Comparison of ENCODE assay signal across 13 cellular contexts in the genomic region with DNA sequence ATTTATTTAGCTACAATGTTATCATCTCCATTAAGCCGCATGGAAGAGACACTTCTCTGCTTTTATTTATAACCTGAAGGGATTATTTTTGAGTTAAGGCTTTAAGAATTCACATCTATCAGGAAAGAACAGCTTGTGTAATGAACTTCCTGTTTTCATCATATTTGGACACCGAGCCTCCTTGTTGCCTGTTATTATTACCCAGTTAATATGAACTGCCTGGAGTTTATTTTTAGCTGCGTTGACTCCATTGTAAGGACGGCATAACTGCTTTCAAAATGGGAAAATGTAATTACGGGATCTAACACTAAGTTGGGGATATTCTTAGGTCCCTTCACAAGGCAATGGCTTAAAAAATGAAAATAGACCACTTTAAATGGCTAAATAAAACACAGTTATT.
DNase-seq lines count a peak whose midpoint lies in the region; ATAC-seq, FAIRE-seq and TF ChIP-seq lines count a peak whose summit lies in the region.
"Had no signal": no experiment of that assay in that cellular context is flagged by ENCODE, and none has a peak within 500 bp of the region (broad histone marks: within the 10 kb centered on the region; RNA-seq: fewer than 3 reads in every experiment).

No MANE protein-coding gene starts in this region.

- H3K18ac ChIP-seq in neuronal stem cell (ENCODE audit: low read length) = no peak overlapping the region

- H3K36me3 ChIP-seq in kidney (ENCODE audit: control insufficient read depth in 1 of 2, insufficient read depth in 2 of 2, low read length in 2 of 2) (no peaks in the 10 kb centered on the region), neuronal stem cell (replicated peaks in 1 of 2; ENCODE audit: control insufficient read depth in 2 of 2, insufficient read depth in 2 of 2, low read length in 2 of 2) (no peaks in the 10 kb centered on the region)
- H3K36me3 ChIP-seq: WERI-Rb-1 had no signal

- no peak overlapping the region for H2BK15ac ChIP-seq in neuronal stem cell (ENCODE audit: low read length)

- H3K9me3 Mint-ChIP-seq in activated naive CD4-positive, alpha-beta T cell treated with anti-CD3 and anti-CD28 coated beads, Interleukin-2, amount 10 ng/mL, durations not matched to agents 7 days and 5 days = no peaks in the 10 kb centered on the region

- intact Hi-C loops in kidney (cut with DNase I) = no loop called here

- H3K4me1 ChIP-seq in kidney (ENCODE audit: control insufficient read depth in 1 of 2, insufficient read depth in 1 of 2, low read depth in 1 of 2, low read length in 2 of 2) = no peaks in the 10 kb centered on the region
- H3K4me1 ChIP-seq in neuronal stem cell (ENCODE audit: control insufficient read depth in 2 of 2, insufficient read depth in 1 of 2, low read depth in 1 of 2, low read length in 2 of 2) = peaks cover 0 to 3% of the 10 kb centered on the region in 2 donors

- H3K27ac Mint-ChIP-seq in activated naive CD4-positive, alpha-beta T cell treated with anti-CD3 and anti-CD28 coated beads, Interleukin-2, amount 10 ng/mL, durations not matched to agents 7 days and 5 days = no peak overlapping the region

- no peak overlapping the region for H3K14ac ChIP-seq in neuronal stem cell (ENCODE audit: low read length)

- H3K27me3 Mint-ChIP-seq in activated naive CD4-positive, alpha-beta T cell treated with anti-CD3 and anti-CD28 coated beads, Interleukin-2, amount 10 ng/mL, durations not matched to agents 7 days and 5 days = peaks cover 15% of the 10 kb centered on the region

- no peak overlapping the region for H2AK5ac ChIP-seq in neuronal stem cell (ENCODE audit: low read depth, low read length)

- no peak overlapping the region for H4K91ac ChIP-seq in neuronal stem cell (ENCODE audit: low read depth, low read length, poor library complexity)

- no peaks in the 10 kb centered on the region for H3K9me3 ChIP-seq in kidney (ENCODE audit: control insufficient read depth in 1 of 2, low read length in 2 of 2)
- H3K9me3 ChIP-seq in neuronal stem cell (replicated peaks in 1 of 2; ENCODE audit: control insufficient read depth in 2 of 2, insufficient read depth in 1 of 2, low read depth in 1 of 2, low read length in 2 of 2) = no peaks in the 10 kb centered on the region

- H3K4me1 Mint-ChIP-seq in activated naive CD4-positive, alpha-beta T cell treated with anti-CD3 and anti-CD28 coated beads, Interleukin-2, amount 10 ng/mL, durations not matched to agents 7 days and 5 days = peaks cover 2% of the 10 kb centered on the region

- H3K4ac ChIP-seq in neuronal stem cell (ENCODE audit: low read length) = no peak overlapping the region

- no CpG with 5 or more reads among the region's 5 CpGs for WGBS in neuronal stem cell (ENCODE audit: extremely low coverage in 2 of 2, insufficient read length in 2 of 2, insufficient replicate concordance in 1 of 2), 2 donors

- H3K9ac ChIP-seq in kidney (ENCODE audit: low read length in 2 of 2) = no peak overlapping the region
- no peak overlapping the region for H3K9ac ChIP-seq in neuronal stem cell (ENCODE audit: low read depth, low read length, poor library complexity)

- DNase-seq in AG10803 (ENCODE audit: low read depth) (peak; percentile 45), MV-4-11 (lab: John Stamatoyannopoulos, UW) (peak; percentile 59), dermis microvascular lymphatic vessel endothelial cell (ENCODE audit: low read depth in 2 of 2) (peak; percentile 43 to 73), kidney (no peak), neuronal stem cell (ENCODE audit: low spot score) (no peak)
- no peak for DNase-seq in activated naive CD4-positive, alpha-beta T cell treated with anti-CD3 and anti-CD28 coated beads, Interleukin-2, amount 10 ng/mL, durations not matched to agents 7 days and 5 days
- DNase-seq: activated naive CD4-positive, alpha-beta T cell treated with Interleukin-2 at 50 U/mL for 16 hours; central memory CD4-positive, alpha-beta T cell; NCI-H1930; NCI-H69; WERI-Rb-1 had no signal

- TF ChIP-seq CTCF in AG10803 (conservative IDR thresholded peaks at IDR 0.05; ENCODE audit: low read length) = no peak
- TF ChIP-seq CTCF in kidney (IDR thresholded peaks at IDR 0.05; ENCODE audit: borderline replicate concordance, extremely low read depth, insufficient read depth) = no peak

- no peak overlapping the region for H3K4me3 ChIP-seq in AG10803 (ENCODE audit: low read length)
- H3K4me3 ChIP-seq in kidney (ENCODE audit: low read length in 2 of 2) = peak overlapping the region; percentile 3 to 21
- H3K4me3 ChIP-seq in neuronal stem cell (ENCODE audit: low read length in 2 of 2) = no peak overlapping the region

- H2BK120ac ChIP-seq in neuronal stem cell (ENCODE audit: low read depth, low read length) = no peak overlapping the region

- peaks cover 1% of the 10 kb centered on the region for H3K79me1 ChIP-seq in neuronal stem cell (ENCODE audit: low read depth, low read length)

- H2BK12ac ChIP-seq in neuronal stem cell (ENCODE audit: low read length) = no peak overlapping the region

- no peak overlapping the region for H4K8ac ChIP-seq in neuronal stem cell (ENCODE audit: low read depth, low read length)

- no peak for FAIRE-seq in kidney (lab: Jason Lieb, UNC)

- H2BK5ac ChIP-seq in neuronal stem cell (ENCODE audit: low read length) = no peak overlapping the region

- no peak overlapping the region for H3K4me2 ChIP-seq in neuronal stem cell (ENCODE audit: insufficient read depth, low read length, poor library complexity, severe bottlenecking)

- peak overlapping the region in 1 of 2 donors; percentile 65 for H3K27ac ChIP-seq in kidney (ENCODE audit: low read depth in 2 of 2, low read length in 2 of 2)
- no peak overlapping the region for H3K27ac ChIP-seq in neuronal stem cell (replicated peaks; ENCODE audit: low read length)
- H3K27ac ChIP-seq: WERI-Rb-1 had no signal

- ATAC-seq in HG03439 (IDR thresholded peaks at IDR 0.05; ENCODE audit: unreplicated experiment) (no peak), SK-N-SH treated with all-trans-retinoic acid at 6 μM for 48 hours (no peak)

- CTCF ChIA-PET in activated naive CD4-positive, alpha-beta T cell treated with anti-CD3 and anti-CD28 coated beads, Interleukin-2, amount 10 ng/mL, durations not matched to agents 7 days and 5 days (lab: Charles Lee) = no interaction called here

- no peaks in the 10 kb centered on the region for H3K27me3 ChIP-seq in neuronal stem cell (ENCODE audit: control insufficient read depth in 3 of 3, insufficient read depth in 3 of 3, low read depth in 1 of 3, low read length in 3 of 3)

- H2AFZ ChIP-seq in neuronal stem cell (ENCODE audit: low read length) = no peak overlapping the region

- H3K23ac ChIP-seq in neuronal stem cell (ENCODE audit: low read depth, low read length, poor library complexity) = no peak overlapping the region

- H3K4me3 Mint-ChIP-seq in activated naive CD4-positive, alpha-beta T cell treated with anti-CD3 and anti-CD28 coated beads, Interleukin-2, amount 10 ng/mL, durations not matched to agents 7 days and 5 days = no peak overlapping the region

- no peaks in the 10 kb centered on the region for H3K36me3 Mint-ChIP-seq in activated naive CD4-positive, alpha-beta T cell treated with anti-CD3 and anti-CD28 coated beads, Interleukin-2, amount 10 ng/mL, durations not matched to agents 7 days and 5 days

TF ChIP-seq in SK-N-SH treated with all-trans-retinoic acid at 6 μM for 48 hours, 23 proteins besides CTCF, POLR2A, EP300 and RAD21 (continues in another document):
- no peak for TF ChIP-seq OSR1 (CRISPR knock-in tag; IDR thresholded peaks at IDR 0.05)
- no peak for TF ChIP-seq ZFP30 (CRISPR knock-in tag; IDR thresholded peaks at IDR 0.05)
- TF ChIP-seq ZNF8 (CRISPR knock-in tag; IDR thresholded peaks at IDR 0.05) = no peak
- TF ChIP-seq POU6F1 (CRISPR knock-in tag; IDR thresholded peaks at IDR 0.05; ENCODE audit: borderline replicate concordance, low read depth) = no peak
- no peak for TF ChIP-seq ESRRG (CRISPR knock-in tag; IDR thresholded peaks at IDR 0.05)
- TF ChIP-seq, protein P1, sequence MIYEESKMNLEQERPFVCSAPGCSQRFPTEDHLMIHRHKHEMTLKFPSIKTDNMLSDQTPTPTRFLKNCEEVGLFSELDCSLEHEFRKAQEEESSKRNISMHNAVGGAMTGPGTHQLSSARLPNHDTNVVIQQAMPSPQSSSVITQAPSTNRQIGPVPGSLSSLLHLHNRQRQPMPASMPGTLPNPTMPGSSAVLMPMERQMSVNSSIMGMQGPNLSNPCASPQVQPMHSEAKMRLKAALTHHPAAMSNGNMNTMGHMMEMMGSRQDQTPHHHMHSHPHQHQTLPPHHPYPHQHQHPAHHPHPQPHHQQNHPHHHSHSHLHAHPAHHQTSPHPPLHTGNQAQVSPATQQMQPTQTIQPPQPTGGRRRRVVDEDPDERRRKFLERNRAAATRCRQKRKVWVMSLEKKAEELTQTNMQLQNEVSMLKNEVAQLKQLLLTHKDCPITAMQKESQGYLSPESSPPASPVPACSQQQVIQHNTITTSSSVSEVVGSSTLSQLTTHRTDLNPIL (CRISPR knock-in tag; IDR thresholded peaks at IDR 0.05; ENCODE audit: low read depth) = no peak

Comparison
In these comparisons a context has a peak if more than half of its experiments do, and no peak if none do; other contexts are left out.
1. DNase-seq: peak in AG10803 (single experiment), MV-4-11 (single experiment) and dermis microvascular lymphatic vessel endothelial cell (2 of 2); none in kidney (single experiment), neuronal stem cell (single experiment) and activated naive CD4-positive, alpha-beta T cell treated with anti-CD3 and anti-CD28 coated beads, Interleukin-2, amount 10 ng/mL, durations not matched to agents 7 days and 5 days (single experiment).
2. H3K4me3 ChIP-seq: peak in kidney (2 of 2); none in AG10803 (single experiment) and neuronal stem cell (0 of 2).